ENCODE assay signal across 28 cellular contexts in the genomic region with DNA sequence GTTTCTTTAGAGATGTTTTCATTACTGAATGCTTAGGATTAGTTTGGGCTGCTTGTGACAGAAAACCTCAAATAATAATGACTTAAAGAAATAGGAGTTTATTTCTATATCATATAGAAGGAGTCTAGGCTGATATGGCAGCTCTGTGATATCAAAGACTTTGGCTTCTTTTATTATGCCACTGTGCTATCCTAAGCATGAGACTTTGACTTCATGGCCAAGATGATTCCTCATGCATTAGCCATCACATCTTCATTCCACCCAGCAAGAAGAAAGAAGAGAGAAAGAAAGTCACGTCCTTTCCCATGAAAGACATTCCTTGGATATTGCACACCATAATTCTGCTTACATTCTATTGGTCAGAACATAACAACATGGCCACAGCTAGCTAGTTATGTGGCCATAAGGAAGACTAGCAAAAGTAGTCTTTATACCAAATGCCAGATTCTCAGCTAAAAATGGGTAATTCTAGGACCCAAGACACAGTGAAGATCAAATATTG.
DNase-seq lines count a peak whose midpoint lies in the region; FAIRE-seq and TF ChIP-seq lines count a peak whose summit lies in the region.
"Had no signal": no experiment of that assay in that cellular context is flagged by ENCODE, and none has a peak within 500 bp of the region (broad histone marks: within the 10 kb centered on the region; RNA-seq: fewer than 3 reads in every experiment).

No MANE protein-coding gene starts in this region.

- H3K4me3 Mint-ChIP-seq in astrocyte (ENCODE audit: unreplicated experiment) (no peak overlapping the region), progenitor cell of endocrine pancreas (ENCODE audit: low read depth) (no peak overlapping the region)
- H3K4me3 Mint-ChIP-seq: CD4-positive, alpha-beta T cell had no signal

- H3K9me3 ChIP-seq in GM23248 (ENCODE audit: low read depth), result no peaks in the 10 kb centered on the region
- no peaks in the 10 kb centered on the region for H3K9me3 ChIP-seq in astrocyte (ENCODE audit: insufficient read depth, low read depth, low read length)
- H3K9me3 ChIP-seq: BE2C, Caco-2 had no signal

- no peak overlapping the region for H2AFZ ChIP-seq in GM23248
- H2AFZ ChIP-seq in astrocyte (ENCODE audit: low read depth, low read length), result no peak overlapping the region
- H2AFZ ChIP-seq: PC-9 had no signal

- no peaks in the 10 kb centered on the region for H3K9me2 ChIP-seq in GM23248 (ENCODE audit: insufficient read depth)

- in situ Hi-C loops in GM23248 (cut with MboI), result no loop called here

- H3F3A ChIP-seq in GM23248 (ENCODE audit: insufficient read depth), result no peaks in the 10 kb centered on the region

- peak; percentile 41 for DNase-seq in AG08395 (ENCODE audit: low spot score)
- peak; percentile 36 for DNase-seq in GM23248
- DNase-seq in astrocyte (ENCODE audit: low read depth), result peak; percentile 29
- DNase-seq in progenitor cell of endocrine pancreas (ENCODE audit: low spot score, unreplicated experiment), result no peak
- no peak for DNase-seq in NCI-H345 treated with DMSO at 0.1 percent for 48 hours (lab: John Stamatoyannopoulos, UW; ENCODE audit: unreplicated experiment)
- no peak for DNase-seq in COLO668 (lab: John Stamatoyannopoulos, UW; ENCODE audit: unreplicated experiment)
- DNase-seq in mesenteric fat pad (ENCODE audit: low spot score), result no peak
- no peak for DNase-seq in NCI-H345 (lab: John Stamatoyannopoulos, UW)
- DNase-seq: 8988T; BE2C; Caco-2; CD4-positive, alpha-beta T cell; DMS 273 treated with DMSO at 0.1 percent for 48 hours; DMS79 treated with DMSO at 0.1 percent for 48 hours; KBM-7; MM.1S; NCI-H1048; NCI-H1436; NCI-H187 treated with DMSO at 0.1 percent for 48 hours; NCI-H2107; NCI-H510A treated with DMSO at 0.1 percent for 48 hours; NCI-H748 treated with DMSO at 0.1 percent for 48 hours; PC-9; RPMI8226; SHP77 had no signal

- no peak overlapping the region for H3K27ac Mint-ChIP-seq in astrocyte (ENCODE audit: unreplicated experiment)
- H3K27ac Mint-ChIP-seq in progenitor cell of endocrine pancreas, result peak overlapping the region; percentile 53
- H3K27ac Mint-ChIP-seq: CD4-positive, alpha-beta T cell had no signal

- H4K20me1 ChIP-seq in GM23248 (ENCODE audit: insufficient read depth) (no peaks in the 10 kb centered on the region), astrocyte (ENCODE audit: insufficient read depth, low read length) (no peaks in the 10 kb centered on the region)

- 29 to 41% methylated on average over 1 of the region's 1 CpG for WGBS in GM23248 (ENCODE audit: low coverage in 1 of 2, low lambda C conversion rate in 2 of 2, missing lambda C conversion rate in 2 of 2), 2 experiments

- H3K9me3 Mint-ChIP-seq in astrocyte (ENCODE audit: unreplicated experiment) (peaks cover 3% of the 10 kb centered on the region), progenitor cell of endocrine pancreas (ENCODE audit: low read depth) (no peaks in the 10 kb centered on the region)
- H3K9me3 Mint-ChIP-seq: CD4-positive, alpha-beta T cell had no signal

- TF ChIP-seq CTCF in astrocyte (IDR thresholded peaks at IDR 0.05; ENCODE audit: insufficient read depth, low read depth, low read length) (no peak), progenitor cell of endocrine pancreas (IDR thresholded peaks at IDR 0.05; ENCODE audit: unreplicated experiment) (no peak)

- no peaks in the 10 kb centered on the region for H3K36me3 ChIP-seq in GM23248 (ENCODE audit: low read depth)
- H3K36me3 ChIP-seq in astrocyte (ENCODE audit: insufficient read depth, low read length), result no peaks in the 10 kb centered on the region
- H3K36me3 ChIP-seq: BE2C had no signal

- H3K4me1 Mint-ChIP-seq in astrocyte (ENCODE audit: low read depth, unreplicated experiment), result peaks cover 27% of the 10 kb centered on the region
- H3K4me1 Mint-ChIP-seq in progenitor cell of endocrine pancreas (ENCODE audit: low read depth), result peaks cover 76% of the 10 kb centered on the region

- H3K9ac ChIP-seq in GM23248 (no peak overlapping the region), astrocyte (ENCODE audit: low read length) (no peak overlapping the region)

- H3K36me3 Mint-ChIP-seq in astrocyte (ENCODE audit: low read depth, unreplicated experiment) (no peaks in the 10 kb centered on the region), progenitor cell of endocrine pancreas (ENCODE audit: insufficient read depth) (peaks cover 8% of the 10 kb centered on the region)

- no peaks in the 10 kb centered on the region for H3K4me1 ChIP-seq in GM23248 (ENCODE audit: insufficient read depth)
- H3K4me1 ChIP-seq in astrocyte (ENCODE audit: insufficient read depth, low read length), result peaks cover 3% of the 10 kb centered on the region

- H3K27me3 ChIP-seq in GM23248 (replicated peaks; ENCODE audit: insufficient read depth) (peaks cover 4% of the 10 kb centered on the region; the same call in 1 of the 2 replicates), astrocyte (ENCODE audit: insufficient read depth, low read length) (no peaks in the 10 kb centered on the region)
- H3K27me3 ChIP-seq: BE2C had no signal

- no peak overlapping the region for H3K4me3 ChIP-seq in GM23248
- H3K4me3 ChIP-seq in astrocyte (ENCODE audit: insufficient read depth, low read depth, low read length), result no peak overlapping the region
- H3K4me3 ChIP-seq: PC-9, SK-N-MC had no signal

- H3K27me3 Mint-ChIP-seq in astrocyte (ENCODE audit: low read depth, unreplicated experiment) (no peaks in the 10 kb centered on the region), progenitor cell of endocrine pancreas (no peaks in the 10 kb centered on the region)
- H3K27me3 Mint-ChIP-seq: CD4-positive, alpha-beta T cell had no signal

- H3K27ac ChIP-seq in GM23248 (no peak overlapping the region), astrocyte (ENCODE audit: low read depth, low read length) (no peak overlapping the region)
- H3K27ac ChIP-seq: PC-9, SK-N-MC had no signal

- H3K79me2 ChIP-seq in GM23248 (ENCODE audit: insufficient read depth) (no peaks in the 10 kb centered on the region), astrocyte (ENCODE audit: insufficient read depth, low read length) (peaks cover 2% of the 10 kb centered on the region)

- no peak for FAIRE-seq in astrocyte (lab: Jason Lieb, UNC)
- FAIRE-seq: GM18507, H1 had no signal

- H3K4me2 ChIP-seq in GM23248 (ENCODE audit: unreplicated experiment) (no peak overlapping the region), astrocyte (ENCODE audit: low read length) (no peak overlapping the region)
- H3K4me2 ChIP-seq: PC-9 had no signal

Comparison
In these comparisons a context has a peak if more than half of its experiments do, and no peak if none do; other contexts are left out.
1. DNase-seq: peak in AG08395 (single experiment), GM23248 (single experiment) and astrocyte (single experiment); none in progenitor cell of endocrine pancreas (single experiment), NCI-H345 treated with DMSO at 0.1 percent for 48 hours (single experiment), COLO668 (single experiment), mesenteric fat pad (single experiment) and NCI-H345 (single experiment).